ENCODE assay signal across 24 cellular contexts in the genomic region with DNA sequence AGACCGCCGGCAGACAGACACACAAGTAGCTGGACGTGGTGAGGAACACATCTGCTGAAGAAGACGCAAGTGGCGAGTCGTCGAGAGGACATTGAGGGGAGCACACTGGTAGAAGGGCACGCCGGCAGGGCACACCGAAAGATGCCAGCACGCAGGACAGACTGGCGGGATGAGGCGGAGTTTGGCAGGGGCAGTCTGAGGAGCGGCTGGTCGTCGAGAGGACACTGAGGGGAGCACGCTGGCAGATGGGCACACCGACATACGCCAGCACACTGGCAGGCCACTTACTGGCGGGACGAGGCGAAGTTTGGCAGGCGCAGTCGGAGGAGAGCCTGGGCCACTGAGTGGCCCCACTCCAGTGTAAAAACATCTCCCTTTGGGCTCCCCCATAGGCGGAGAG. TPM values are rescaled to one million over a fixed set of nuclear protein-coding genes. Genes with fewer than 3 reads are reported as not detected.
A peak's percentile ranks its signal among the peaks of the same experiment; 100 is the strongest.
DNase-seq lines count a peak whose midpoint lies in the region; ATAC-seq lines count a peak whose summit lies in the region.
"Had no signal": no experiment of that assay in that cellular context is flagged by ENCODE, and none has a peak within 500 bp of the region (broad histone marks: within the 10 kb centered on the region; RNA-seq: fewer than 3 reads in every experiment).

No MANE protein-coding gene starts in this region.

- DNase-seq in T-helper 17 cell (no peak), memory B cell (ENCODE audit: low spot score in 2 of 2) (no peak), ACHN (no peak)
- no peak for DNase-seq in stimulated activated CD4-positive, alpha-beta T cell treated with anti-CD3 and anti-CD28 coated beads, Interleukin-4, amount 100 ng/mL, for 1 hour
- DNase-seq: Caco-2; CD4-positive, alpha-beta T cell; DMS 273 treated with DMSO at 0.1 percent for 48 hours; DMS79 treated with DMSO at 0.1 percent for 48 hours; GM23248; H9; HFFc6; KG1; NCI-H1092 treated with DMSO at 0.1 percent for 48 hours; NCI-H1436 treated with DMSO at 0.1 percent for 48 hours; NCI-H2029; NCI-H226; NCI-H510A treated with DMSO at 0.1 percent for 48 hours; NCI-H748 treated with DMSO at 0.1 percent for 48 hours; NK-92 treated with Interleukin-12 subunit alpha and Interleukin-12 subunit beta, amount 100 ng/mL, for 24 hours had no signal

- H3K27ac Mint-ChIP-seq in T-helper 17 cell (peak overlapping the region; percentile 3), memory B cell (peak overlapping the region; percentile 60)
- H3K27ac Mint-ChIP-seq: CD4-positive, alpha-beta T cell; HFFc6 had no signal

- ATAC-seq in T-helper 17 cell (no peak), memory B cell (ENCODE audit: low read depth) (no peak), GM18511 (IDR thresholded peaks at IDR 0.05; ENCODE audit: unreplicated experiment) (no peak)

- H3K9me3 Mint-ChIP-seq in memory B cell, result no peaks in the 10 kb centered on the region
- H3K9me3 Mint-ChIP-seq: CD4-positive, alpha-beta T cell had no signal

- peak overlapping the region; percentile 17 for H3K27ac ChIP-seq in angular gyrus (ENCODE audit: low read depth, low read length)
- peak overlapping the region; percentile 63 for H3K27ac ChIP-seq in temporal lobe (ENCODE audit: low read depth, low read length)
- H3K27ac ChIP-seq: BLaER1, GM23248, RWPE1 had no signal

- H3K9me3 ChIP-seq in T-helper 17 cell (ENCODE audit: control insufficient read depth, low read length, poor library complexity, severe bottlenecking), result no peaks in the 10 kb centered on the region
- H3K9me3 ChIP-seq: Caco-2 had no signal

- H3K4me3 Mint-ChIP-seq in T-helper 17 cell (peak overlapping the region; percentile 49), memory B cell (no peak overlapping the region)
- H3K4me3 Mint-ChIP-seq: CD4-positive, alpha-beta T cell; H9; HFFc6 had no signal

- in situ Hi-C loops in ACHN (cut with HindIII; ENCODE audit: low pct_ligation_motif_present, low pct_unique_long_range_greater_than_20kb, low sequenced_read_pairs), result no loop called here

- H3K27me3 Mint-ChIP-seq in T-helper 17 cell (no peaks in the 10 kb centered on the region), memory B cell (no peaks in the 10 kb centered on the region)
- H3K27me3 Mint-ChIP-seq: CD4-positive, alpha-beta T cell had no signal

- H3K36me3 Mint-ChIP-seq in T-helper 17 cell (ENCODE audit: low read depth) (peaks cover 9% of the 10 kb centered on the region), memory B cell (peaks cover 28% of the 10 kb centered on the region)

- H3K4me1 Mint-ChIP-seq in T-helper 17 cell (no peaks in the 10 kb centered on the region), memory B cell (no peaks in the 10 kb centered on the region)

RNA-seq across cellular contexts. Expression of gene RASGEF1B, which starts 42.1 kb away (rescaled TPM):
- total RNA-seq in T-helper 17 cell, result 10 to 100 TPM; 48.3 to 58.7 TPM
- 26.8 TPM for total RNA-seq in temporal lobe
- total RNA-seq: GM23248, HFFc6 had no signal
